ENCODE assay signal across 36 cellular contexts in the genomic region with DNA sequence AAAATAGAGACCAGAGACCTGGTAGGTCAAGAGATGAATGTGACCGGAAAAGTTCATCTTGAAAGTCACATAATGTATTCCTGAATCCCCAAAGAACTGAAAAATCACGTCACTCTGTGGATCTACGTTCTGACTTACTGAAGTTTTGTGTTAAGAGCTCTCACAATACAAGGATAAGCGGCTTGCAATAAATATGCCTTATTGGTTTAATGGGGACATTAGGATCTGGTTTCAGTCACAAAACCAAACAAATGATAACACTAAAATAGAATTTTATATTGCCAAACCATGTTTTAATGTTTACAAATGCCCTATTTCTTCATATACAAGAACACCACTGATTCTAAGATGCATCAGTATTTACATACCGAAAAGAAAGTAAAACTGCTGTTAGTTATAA.
"Had no signal": no experiment of that assay in that cellular context is flagged by ENCODE, and none has a peak within 500 bp of the region (broad histone marks: within the 10 kb centered on the region; RNA-seq: fewer than 3 reads in every experiment).

No MANE protein-coding gene starts in this region.

- H3K9me3 ChIP-seq: Peyer's patch had no signal

- H3K36me3 ChIP-seq: Peyer's patch, WERI-Rb-1 had no signal

- FAIRE-seq: bronchial epithelial cell had no signal

- H3K27me3 Mint-ChIP-seq: activated CD8-positive, alpha-beta memory T cell treated with anti-CD3 and anti-CD28 coated beads, Interleukin-2, amount 10 ng/mL, durations not matched to agents 7 days and 5 days had no signal

- H3K4me3 Mint-ChIP-seq: activated CD4-positive, alpha-beta memory T cell treated with anti-CD3 and anti-CD28 coated beads, Interleukin-2, amount 10 ng/mL, durations not matched to agents 7 days and 5 days; activated CD8-positive, alpha-beta memory T cell treated with anti-CD3 and anti-CD28 coated beads, Interleukin-2, amount 10 ng/mL, durations not matched to agents 7 days and 5 days; activated naive CD4-positive, alpha-beta T cell treated with anti-CD3 and anti-CD28 coated beads, Interleukin-2, amount 50 U/mL, for 24 hours; activated naive CD8-positive, alpha-beta T cell treated with anti-CD3 and anti-CD28 coated beads, Interleukin-2, amount 10 ng/mL, durations not matched to agents 7 days and 5 days; activated T-cell treated with anti-CD3 and anti-CD28 coated beads, Interleukin-2, amount 50 U/mL, for 72 hours; brain; T-cell had no signal

- ATAC-seq: activated CD8-positive, alpha-beta memory T cell treated with anti-CD3 and anti-CD28 coated beads, Interleukin-2, amount 10 ng/mL, durations not matched to agents 7 days and 5 days; activated T-cell treated with anti-CD3 and anti-CD28 coated beads, Interleukin-2, amount 50 U/mL, for 72 hours; SK-N-SH treated with all-trans-retinoic acid at 6 μM for 48 hours; T-cell had no signal

- H3K4me3 ChIP-seq: Peyer's patch had no signal

- H3K4me1 Mint-ChIP-seq: activated CD4-positive, alpha-beta memory T cell treated with anti-CD3 and anti-CD28 coated beads, Interleukin-2, amount 10 ng/mL, durations not matched to agents 7 days and 5 days; activated CD8-positive, alpha-beta memory T cell treated with anti-CD3 and anti-CD28 coated beads, Interleukin-2, amount 10 ng/mL, durations not matched to agents 7 days and 5 days; activated naive CD4-positive, alpha-beta T cell treated with anti-CD3 and anti-CD28 coated beads, Interleukin-2, amount 50 U/mL, for 24 hours; activated naive CD8-positive, alpha-beta T cell treated with anti-CD3 and anti-CD28 coated beads, Interleukin-2, amount 10 ng/mL, durations not matched to agents 7 days and 5 days had no signal

- H3K27ac Mint-ChIP-seq: activated CD4-positive, alpha-beta memory T cell treated with anti-CD3 and anti-CD28 coated beads, Interleukin-2, amount 10 ng/mL, durations not matched to agents 7 days and 5 days; activated CD8-positive, alpha-beta memory T cell treated with anti-CD3 and anti-CD28 coated beads, Interleukin-2, amount 10 ng/mL, durations not matched to agents 7 days and 5 days; activated naive CD4-positive, alpha-beta T cell treated with anti-CD3 and anti-CD28 coated beads, Interleukin-2, amount 50 U/mL, for 24 hours; activated naive CD8-positive, alpha-beta T cell treated with anti-CD3 and anti-CD28 coated beads, Interleukin-2, amount 10 ng/mL, durations not matched to agents 7 days and 5 days; activated T-cell treated with anti-CD3 and anti-CD28 coated beads, Interleukin-2, amount 50 U/mL, for 72 hours; activated T-helper 2 cell treated with anti-CD3 and anti-CD28 coated beads, Interferon-gamma antibody, Interleukin-2, Interleukin-4, amounts not matched to agents 10 μg/mL and 5 μg/mL and 100 μg/mL, durations not matched to agents 14 hours and 24 hours and 36 hours; T-cell had no signal

- H3K27ac ChIP-seq: Peyer's patch, WERI-Rb-1 had no signal

- H3K9me3 Mint-ChIP-seq: activated CD4-positive, alpha-beta memory T cell treated with anti-CD3 and anti-CD28 coated beads, Interleukin-2, amount 10 ng/mL, durations not matched to agents 7 days and 5 days; activated naive CD4-positive, alpha-beta T cell treated with anti-CD3 and anti-CD28 coated beads, Interleukin-2, amount 50 U/mL, for 24 hours; activated naive CD8-positive, alpha-beta T cell treated with anti-CD3 and anti-CD28 coated beads, Interleukin-2, amount 10 ng/mL, durations not matched to agents 7 days and 5 days; activated T-cell treated with anti-CD3 and anti-CD28 coated beads, Interleukin-2, amount 50 U/mL, for 72 hours; activated T-helper 2 cell treated with anti-CD3 and anti-CD28 coated beads, Interferon-gamma antibody, Interleukin-2, Interleukin-4, amounts not matched to agents 10 μg/mL and 5 μg/mL and 100 μg/mL, durations not matched to agents 14 hours and 24 hours and 36 hours had no signal

- H3K36me3 Mint-ChIP-seq: activated CD8-positive, alpha-beta memory T cell treated with anti-CD3 and anti-CD28 coated beads, Interleukin-2, amount 10 ng/mL, durations not matched to agents 7 days and 5 days; activated naive CD4-positive, alpha-beta T cell treated with anti-CD3 and anti-CD28 coated beads, Interleukin-2, amount 50 U/mL, for 24 hours; activated naive CD8-positive, alpha-beta T cell treated with anti-CD3 and anti-CD28 coated beads, Interleukin-2, amount 10 ng/mL, durations not matched to agents 7 days and 5 days; brain; T-cell had no signal

- DNase-seq: activated CD4-positive, alpha-beta memory T cell treated with anti-CD3 and anti-CD28 coated beads, Interleukin-2, amount 10 ng/mL, durations not matched to agents 7 days and 5 days; activated CD4-positive, alpha-beta T cell treated with anti-CD3 and anti-CD28 coated beads for 1 hour; activated CD4-positive, alpha-beta T cell treated with anti-CD3 and anti-CD28 coated beads for 48 hours; activated CD4-positive, CD25-positive, alpha-beta regulatory T cell; activated CD8-positive, alpha-beta memory T cell treated with anti-CD3 and anti-CD28 coated beads for 24 hours; activated CD8-positive, alpha-beta memory T cell treated with anti-CD3 and anti-CD28 coated beads, Interleukin-2, amount 10 ng/mL, durations not matched to agents 7 days and 5 days; activated gamma-delta T cell; activated naive CD4-positive, alpha-beta T cell treated with Interleukin-2 at 50 U/mL for 16 hours; activated naive CD8-positive, alpha-beta T cell treated with anti-CD3 and anti-CD28 coated beads, Interleukin-2, amount 10 ng/mL, durations not matched to agents 7 days and 5 days; activated T-cell treated with anti-CD3 and anti-CD28 coated beads, Interleukin-2, amount 50 U/mL, for 1 hour; activated T-cell treated with anti-CD3 and anti-CD28 coated beads, Interleukin-2, amount 50 U/mL, for 72 hours; amygdala; caudate nucleus; cerebellar nuclear complex; KG1; NCI-H1105; NCI-H1417 treated with DMSO at 0.1 percent for 48 hours; NCI-H1930; NCI-H2081 treated with DMSO at 0.1 percent for 48 hours; NCI-H226; NCI-H446 treated with DMSO at 0.1 percent for 48 hours; NCI-H524; NCI-H69; NCI-H82; Peyer's patch; RPMI8226; SIG-M5; T-cell; T-helper 2 cell; T-helper 9 cell; WERI-Rb-1 had no signal

- H3K27me3 ChIP-seq: Peyer's patch had no signal
